ENCODE assay signal across 25 cellular contexts in genomic region chr6:47157653-47158219, GRCh38.
"Had no signal": no experiment of that assay in that cellular context is flagged by ENCODE, and none has a peak within 500 bp of the region (broad histone marks: within the 10 kb centered on the region; RNA-seq: fewer than 3 reads in every experiment).

No MANE protein-coding gene starts in this region.

- H3K27me3 ChIP-seq: colonic mucosa, neural progenitor cell, suprapubic skin, transverse colon, upper lobe of right lung, uterus had no signal

- ATAC-seq: esophagus mucosa; left ventricle myocardium superior; lower lobe of right lung; mucosa of descending colon; natural killer cell treated with Interleukin-12 subunit alpha and Interleukin-12 subunit beta and Interleukin-15 and Interleukin-18, amount 100 ng/mL, for 72 hours; sciatic nerve; stimulated activated memory B cell treated with anti-CD40 and anti-IgM and Interleukin-4, amounts not matched to agents 10 μg/mL and 1 μg/mL and 100 μg/mL, for 72 hours; upper lobe of right lung had no signal

- H3K36me3 ChIP-seq: colonic mucosa, lower lobe of right lung, neural progenitor cell, suprapubic skin, transverse colon, upper lobe of right lung, uterus had no signal

- FAIRE-seq: frontal cortex, keratinocyte had no signal

- H2AFZ ChIP-seq: neural progenitor cell, parathyroid adenoma had no signal

- H3K4me1 ChIP-seq: colonic mucosa, parathyroid adenoma, suprapubic skin, upper lobe of right lung, uterus had no signal

- DNase-seq: colonic mucosa; effector CD8-positive, alpha-beta T cell; endodermal cell; left ventricle myocardium superior; lower lobe of right lung; mucosa of descending colon; naive B cell; stimulated activated CD4-positive, alpha-beta T cell treated with anti-CD3 and anti-CD28 coated beads, Interleukin-4, amount 100 ng/mL, for 4 hours; transverse colon; upper lobe of right lung; uterus had no signal

- H3K27me3 Mint-ChIP-seq: stimulated activated naive CD8-positive, alpha-beta T cell treated with anti-CD3 and anti-CD28 coated beads, Interleukin-15, Interleukin-2, amounts not matched to agents 100 ng/mL and 50 ng/mL, for 24 hours had no signal

- H3K27ac ChIP-seq: colonic mucosa, epithelial cell of prostate, lower lobe of right lung, neural progenitor cell, parathyroid adenoma, suprapubic skin, transverse colon, upper lobe of right lung, uterus had no signal

- H3K4me3 ChIP-seq: colonic mucosa, lower lobe of right lung, mucosa of descending colon, neural progenitor cell, suprapubic skin, transverse colon, upper lobe of right lung, uterus had no signal

- H3K27ac Mint-ChIP-seq: dendritic cell treated with granulocyte-macrophage colony-stimulating factor and Interleukin-4, amounts not matched to agents 40 ng/mL and 50 ng/mL, for 4 days; endodermal cell; mesothelial cell of epicardium; naive B cell; natural killer cell treated with Interleukin-12 subunit alpha and Interleukin-12 subunit beta and Interleukin-15 and Interleukin-18, amount 100 ng/mL, for 72 hours; neural progenitor cell; progenitor cell of endocrine pancreas; stimulated activated memory B cell treated with anti-CD40 and anti-IgM and Interleukin-4, amounts not matched to agents 10 μg/mL and 1 μg/mL and 100 μg/mL, for 72 hours; stimulated activated naive CD8-positive, alpha-beta T cell treated with anti-CD3 and anti-CD28 coated beads, Interleukin-15, Interleukin-2, amounts not matched to agents 100 ng/mL and 50 ng/mL, for 24 hours had no signal

- H3K9me3 ChIP-seq: colonic mucosa, lower lobe of right lung, mucosa of descending colon, suprapubic skin, transverse colon, upper lobe of right lung, uterus had no signal

- H3K79me2 ChIP-seq: parathyroid adenoma had no signal

- H3K4me2 ChIP-seq: neural progenitor cell had no signal

- H3K9me3 Mint-ChIP-seq: dendritic cell treated with granulocyte-macrophage colony-stimulating factor and Interleukin-4, amounts not matched to agents 40 ng/mL and 50 ng/mL, for 4 days; mesothelial cell of epicardium; naive B cell; natural killer cell treated with Interleukin-12 subunit alpha and Interleukin-12 subunit beta and Interleukin-15 and Interleukin-18, amount 100 ng/mL, for 72 hours; neural progenitor cell; stimulated activated memory B cell treated with anti-CD40 and anti-IgM and Interleukin-4, amounts not matched to agents 10 μg/mL and 1 μg/mL and 100 μg/mL, for 72 hours; stimulated activated naive CD8-positive, alpha-beta T cell treated with anti-CD3 and anti-CD28 coated beads, Interleukin-15, Interleukin-2, amounts not matched to agents 100 ng/mL and 50 ng/mL, for 24 hours had no signal

- H3K4me3 Mint-ChIP-seq: dendritic cell treated with granulocyte-macrophage colony-stimulating factor and Interleukin-4, amounts not matched to agents 40 ng/mL and 50 ng/mL, for 4 days; endodermal cell; mesothelial cell of epicardium; naive B cell; natural killer cell treated with Interleukin-12 subunit alpha and Interleukin-12 subunit beta and Interleukin-15 and Interleukin-18, amount 100 ng/mL, for 72 hours; neural progenitor cell; stimulated activated memory B cell treated with anti-CD40 and anti-IgM and Interleukin-4, amounts not matched to agents 10 μg/mL and 1 μg/mL and 100 μg/mL, for 72 hours; stimulated activated naive CD8-positive, alpha-beta T cell treated with anti-CD3 and anti-CD28 coated beads, Interleukin-15, Interleukin-2, amounts not matched to agents 100 ng/mL and 50 ng/mL, for 24 hours had no signal

- H3K9ac ChIP-seq: neural progenitor cell, parathyroid adenoma had no signal
